Comparison of ENCODE assay signal across 29 cellular contexts in the genomic region with DNA sequence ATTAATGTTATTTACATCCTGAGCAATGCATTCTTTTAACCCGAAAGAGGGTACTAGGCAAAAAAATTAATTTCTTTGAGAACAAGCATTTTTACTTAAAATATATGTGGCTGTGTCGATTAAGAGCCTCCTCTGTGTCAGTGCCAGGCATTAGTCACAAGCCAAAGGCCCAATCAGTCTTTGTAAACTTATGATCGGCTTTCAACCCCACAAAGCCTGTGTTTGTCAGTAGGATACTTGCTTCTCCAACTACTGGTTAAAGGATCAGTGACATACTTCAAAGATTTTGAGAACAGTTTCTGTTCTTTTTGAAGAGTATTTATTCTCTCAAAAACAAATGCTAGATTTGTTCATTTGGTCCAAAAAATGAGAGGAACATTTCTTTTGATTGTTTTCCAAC.
"Had no signal": no experiment of that assay in that cellular context is flagged by ENCODE, and none has a peak within 500 bp of the region (broad histone marks: within the 10 kb centered on the region; RNA-seq: fewer than 3 reads in every experiment).

No MANE protein-coding gene starts in this region.

- H3K4me1 ChIP-seq: psoas muscle, right atrium auricular region, vagina had no signal

- H3K9me3 ChIP-seq: neutrophil, ovary, psoas muscle, right atrium auricular region, thoracic aorta, vagina had no signal

- FAIRE-seq: bronchial epithelial cell, endometrium, frontal cortex, islet of Langerhans had no signal

- DNase-seq: activated B cell treated with CpG ODN at 0.5 μM for 24 hours; activated CD4-positive, alpha-beta T cell treated with anti-CD3 and anti-CD28 coated beads for 36 hours; activated CD4-positive, alpha-beta T cell treated with anti-CD3 and anti-CD28 coated beads, Interleukin-2, amount 50 U/mL, for 4 hours; activated CD8-positive, alpha-beta memory T cell treated with anti-CD3 and anti-CD28 coated beads for 24 hours; activated CD8-positive, alpha-beta memory T cell treated with anti-CD3 and anti-CD28 coated beads, Interleukin-2, amount 50 U/mL, for 4 hours; activated naive CD4-positive, alpha-beta T cell; activated naive CD8-positive, alpha-beta T cell treated with anti-CD3 and anti-CD28 coated beads for 36 hours; activated T-cell treated with anti-CD3 and anti-CD28 coated beads, Interleukin-2, amount 50 U/mL, for 24 hours; cerebellar nuclear complex; cortex of kidney; effector CD4-positive, alpha-beta T cell; erythroblast; hypothalamus; left ventricle myocardium superior; ovary; psoas muscle; stimulated activated CD4-positive, alpha-beta T cell treated with anti-CD3 and anti-CD28 coated beads, Interleukin-4, amount 100 ng/mL, for 24 hours; stimulated activated naive CD4-positive, alpha-beta T cell treated with Interleukin-2 at 50 U/mL for 16 hours; T1000 had no signal

- ATAC-seq: activated CD4-positive, alpha-beta T cell treated with anti-CD3 and anti-CD28 coated beads for 36 hours; activated T-helper 17 cell treated with anti-CD3 and anti-CD28 coated beads, Interleukin-2, amount 50 U/mL, for 72 hours; left ventricle myocardium superior; natural killer cell treated with Interleukin-12 subunit alpha and Interleukin-12 subunit beta and Interleukin-15 and Interleukin-18, amount 100 ng/mL, for 72 hours; psoas muscle had no signal

- H3K4me3 ChIP-seq: ovary, psoas muscle, right atrium auricular region, thoracic aorta, vagina had no signal

- H3K27ac ChIP-seq: neutrophil, ovary, psoas muscle, right atrium auricular region, thoracic aorta, vagina had no signal
